ENCODE assay signal across 27 cellular contexts in genomic region chr10:130362308-130362761, GRCh38.
A peak's percentile ranks its signal among the peaks of the same experiment; 100 is the strongest.
DNase-seq lines count a peak whose midpoint lies in the region; ATAC-seq and TF ChIP-seq lines count a peak whose summit lies in the region.
"Had no signal": no experiment of that assay in that cellular context is flagged by ENCODE, and none has a peak within 500 bp of the region (broad histone marks: within the 10 kb centered on the region; RNA-seq: fewer than 3 reads in every experiment).

No MANE protein-coding gene starts in this region.

- DNase-seq in Right ventricle myocardium inferior (ENCODE audit: missing footprints) (peak; percentile 58), right atrium auricular region (ENCODE audit: low spot score) (no peak), left lobe of liver (ENCODE audit: low spot score) (no peak), foreskin melanocyte (no peak)
- DNase-seq in activated effector memory CD4-positive, alpha-beta T cell treated with anti-CD3 and anti-CD28 coated beads, Interleukin-2, amount 50 U/mL, for 16 hours, result no peak
- no peak for DNase-seq in activated CD4-positive, alpha-beta T cell treated with anti-CD3 and anti-CD28 coated beads for 36 hours
- DNase-seq: activated B cell treated with CpG ODN at 0.5 μM for 24 hours; activated CD4-positive, alpha-beta memory T cell treated with anti-CD3 and anti-CD28 coated beads for 36 hours; activated T-cell treated with anti-CD3 and anti-CD28 coated beads, Interleukin-2, amount 50 U/mL, for 72 hours; effector CD4-positive, alpha-beta T cell; erythroblast; foreskin keratinocyte; kidney; mesenchymal stem cell; natural killer cell; NK-92 treated with Interleukin-12 subunit alpha and Interleukin-12 subunit beta, amount 100 ng/mL, for 24 hours; stimulated activated CD4-positive, alpha-beta T cell treated with anti-CD3 and anti-CD28 coated beads, Interleukin-1b, Interleukin-23, amount 100 ng/mL, for 48 hours; T-helper 9 cell had no signal

- CTCF ChIA-PET in activated CD4-positive, alpha-beta T cell treated with anti-CD3 and anti-CD28 coated beads for 36 hours (lab: Charles Lee), result no interaction called here

- H3K36me3 ChIP-seq in right atrium auricular region, result no peaks in the 10 kb centered on the region
- H3K36me3 ChIP-seq: ascending aorta, thoracic aorta had no signal

- no peaks in the 10 kb centered on the region for H3K36me3 Mint-ChIP-seq in activated CD4-positive, alpha-beta T cell treated with anti-CD3 and anti-CD28 coated beads for 36 hours (ENCODE audit: low read depth)
- H3K36me3 Mint-ChIP-seq: activated CD4-positive, alpha-beta memory T cell treated with anti-CD3 and anti-CD28 coated beads for 36 hours; activated naive CD4-positive, alpha-beta T cell treated with anti-CD3 and anti-CD28 coated beads, Interleukin-2, amount 50 U/mL, for 72 hours; natural killer cell; stimulated activated memory B cell treated with anti-CD40 and anti-IgM and Interleukin-4, amounts not matched to agents 10 μg/mL and 1 μg/mL and 100 μg/mL, for 72 hours had no signal

- peaks cover 2% of the 10 kb centered on the region for H3K27me3 Mint-ChIP-seq in activated CD4-positive, alpha-beta T cell treated with anti-CD3 and anti-CD28 coated beads for 36 hours
- H3K27me3 Mint-ChIP-seq: activated B cell treated with CpG ODN at 0.5 μM for 24 hours; activated CD4-positive, alpha-beta memory T cell treated with anti-CD3 and anti-CD28 coated beads for 36 hours; central memory CD8-positive, alpha-beta T cell; stimulated activated memory B cell treated with anti-CD40 and anti-IgM and Interleukin-4, amounts not matched to agents 10 μg/mL and 1 μg/mL and 100 μg/mL, for 72 hours had no signal

- POLR2A ChIA-PET in activated CD4-positive, alpha-beta T cell treated with anti-CD3 and anti-CD28 coated beads for 36 hours (lab: Charles Lee), result no interaction called here

- no peaks in the 10 kb centered on the region for H3K4me1 Mint-ChIP-seq in activated CD4-positive, alpha-beta T cell treated with anti-CD3 and anti-CD28 coated beads for 36 hours
- H3K4me1 Mint-ChIP-seq: activated B cell treated with CpG ODN at 0.5 μM for 24 hours; central memory CD8-positive, alpha-beta T cell; GM23338; natural killer cell; stimulated activated memory B cell treated with anti-CD40 and anti-IgM and Interleukin-4, amounts not matched to agents 10 μg/mL and 1 μg/mL and 100 μg/mL, for 72 hours had no signal

- H3K9me3 ChIP-seq in right atrium auricular region, result no peaks in the 10 kb centered on the region
- H3K9me3 ChIP-seq: ascending aorta, thoracic aorta had no signal

- H3K9me3 Mint-ChIP-seq in activated CD4-positive, alpha-beta T cell treated with anti-CD3 and anti-CD28 coated beads for 36 hours (ENCODE audit: low read depth), result no peaks in the 10 kb centered on the region
- H3K9me3 Mint-ChIP-seq: activated B cell treated with CpG ODN at 0.5 μM for 24 hours; activated CD4-positive, alpha-beta memory T cell treated with anti-CD3 and anti-CD28 coated beads for 36 hours; activated naive CD4-positive, alpha-beta T cell treated with anti-CD3 and anti-CD28 coated beads, Interleukin-2, amount 50 U/mL, for 72 hours had no signal

- no peak overlapping the region for H3K4me3 ChIP-seq in right atrium auricular region
- H3K4me3 ChIP-seq: ascending aorta, GM23338, thoracic aorta had no signal

- ATAC-seq in Right ventricle myocardium inferior, result peak; percentile 93
- peak; percentile 55; the same call in 1 of the 3 replicates for ATAC-seq in SK-N-SH treated with all-trans-retinoic acid at 6 μM for 48 hours
- peak; percentile 18 for ATAC-seq in left lobe of liver
- ATAC-seq in HG02571 (IDR thresholded peaks at IDR 0.05; ENCODE audit: unreplicated experiment), result no peak
- no peak for ATAC-seq in activated CD4-positive, alpha-beta T cell treated with anti-CD3 and anti-CD28 coated beads for 36 hours
- ATAC-seq: activated naive CD4-positive, alpha-beta T cell treated with anti-CD3 and anti-CD28 coated beads, Interleukin-2, amount 50 U/mL, for 72 hours; activated T-cell treated with anti-CD3 and anti-CD28 coated beads, Interleukin-2, amount 50 U/mL, for 72 hours; foreskin keratinocyte; GM23338; natural killer cell; stimulated activated memory B cell treated with anti-CD40 and anti-IgM and Interleukin-4, amounts not matched to agents 10 μg/mL and 1 μg/mL and 100 μg/mL, for 72 hours had no signal

- peaks cover 0 to 21% of the 10 kb centered on the region in 2 donors for H3K4me1 ChIP-seq in right atrium auricular region
- H3K4me1 ChIP-seq: ascending aorta, foreskin keratinocyte had no signal

- H3K27me3 ChIP-seq in right atrium auricular region, result no peaks in the 10 kb centered on the region
- H3K27me3 ChIP-seq: ascending aorta, foreskin keratinocyte had no signal

- H3K27ac ChIP-seq in right atrium auricular region, result no peak overlapping the region
- H3K27ac ChIP-seq: ascending aorta, C4-2B, foreskin keratinocyte, thoracic aorta had no signal

- H3K27ac Mint-ChIP-seq in activated CD4-positive, alpha-beta T cell treated with anti-CD3 and anti-CD28 coated beads for 36 hours, result no peak overlapping the region
- H3K27ac Mint-ChIP-seq: activated B cell treated with CpG ODN at 0.5 μM for 24 hours; activated CD4-positive, alpha-beta memory T cell treated with anti-CD3 and anti-CD28 coated beads for 36 hours; activated naive CD4-positive, alpha-beta T cell treated with anti-CD3 and anti-CD28 coated beads, Interleukin-2, amount 50 U/mL, for 72 hours; activated T-cell treated with anti-CD3 and anti-CD28 coated beads, Interleukin-2, amount 50 U/mL, for 72 hours; GM23338; natural killer cell; stimulated activated memory B cell treated with anti-CD40 and anti-IgM and Interleukin-4, amounts not matched to agents 10 μg/mL and 1 μg/mL and 100 μg/mL, for 72 hours had no signal

- no peak for TF ChIP-seq CTCF in right atrium auricular region (IDR thresholded peaks at IDR 0.05)

- H3K4me3 Mint-ChIP-seq in activated CD4-positive, alpha-beta T cell treated with anti-CD3 and anti-CD28 coated beads for 36 hours, result no peak overlapping the region
- H3K4me3 Mint-ChIP-seq: activated B cell treated with CpG ODN at 0.5 μM for 24 hours; activated CD4-positive, alpha-beta memory T cell treated with anti-CD3 and anti-CD28 coated beads for 36 hours; activated T-cell treated with anti-CD3 and anti-CD28 coated beads, Interleukin-2, amount 50 U/mL, for 72 hours; central memory CD8-positive, alpha-beta T cell; GM23338; natural killer cell; stimulated activated memory B cell treated with anti-CD40 and anti-IgM and Interleukin-4, amounts not matched to agents 10 μg/mL and 1 μg/mL and 100 μg/mL, for 72 hours had no signal

- intact Hi-C loops in Right ventricle myocardium inferior (cut with DNase I), result no loop called here
- intact Hi-C loops in activated CD4-positive, alpha-beta T cell treated with anti-CD3 and anti-CD28 coated beads for 36 hours (cut with DNase I, micrococcal nuclease), result no loop called here

TF ChIP-seq in SK-N-SH treated with all-trans-retinoic acid at 6 μM for 48 hours, 23 proteins besides CTCF, POLR2A, EP300 and RAD21:
- TF ChIP-seq, protein P1, sequence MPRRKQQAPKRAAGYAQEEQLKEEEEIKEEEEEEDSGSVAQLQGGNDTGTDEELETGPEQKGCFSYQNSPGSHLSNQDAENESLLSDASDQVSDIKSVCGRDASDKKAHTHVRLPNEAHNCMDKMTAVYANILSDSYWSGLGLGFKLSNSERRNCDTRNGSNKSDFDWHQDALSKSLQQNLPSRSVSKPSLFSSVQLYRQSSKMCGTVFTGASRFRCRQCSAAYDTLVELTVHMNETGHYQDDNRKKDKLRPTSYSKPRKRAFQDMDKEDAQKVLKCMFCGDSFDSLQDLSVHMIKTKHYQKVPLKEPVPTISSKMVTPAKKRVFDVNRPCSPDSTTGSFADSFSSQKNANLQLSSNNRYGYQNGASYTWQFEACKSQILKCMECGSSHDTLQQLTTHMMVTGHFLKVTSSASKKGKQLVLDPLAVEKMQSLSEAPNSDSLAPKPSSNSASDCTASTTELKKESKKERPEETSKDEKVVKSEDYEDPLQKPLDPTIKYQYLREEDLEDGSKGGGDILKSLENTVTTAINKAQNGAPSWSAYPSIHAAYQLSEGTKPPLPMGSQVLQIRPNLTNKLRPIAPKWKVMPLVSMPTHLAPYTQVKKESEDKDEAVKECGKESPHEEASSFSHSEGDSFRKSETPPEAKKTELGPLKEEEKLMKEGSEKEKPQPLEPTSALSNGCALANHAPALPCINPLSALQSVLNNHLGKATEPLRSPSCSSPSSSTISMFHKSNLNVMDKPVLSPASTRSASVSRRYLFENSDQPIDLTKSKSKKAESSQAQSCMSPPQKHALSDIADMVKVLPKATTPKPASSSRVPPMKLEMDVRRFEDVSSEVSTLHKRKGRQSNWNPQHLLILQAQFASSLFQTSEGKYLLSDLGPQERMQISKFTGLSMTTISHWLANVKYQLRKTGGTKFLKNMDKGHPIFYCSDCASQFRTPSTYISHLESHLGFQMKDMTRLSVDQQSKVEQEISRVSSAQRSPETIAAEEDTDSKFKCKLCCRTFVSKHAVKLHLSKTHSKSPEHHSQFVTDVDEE (CRISPR knock-in tag; IDR thresholded peaks at IDR 0.05), result no peak
- TF ChIP-seq TCF4 (CRISPR knock-in tag; IDR thresholded peaks at IDR 0.05; ENCODE audit: borderline replicate concordance) (peak; percentile 72; the same call in 1 of the 2 replicates), ESRRG (CRISPR knock-in tag; IDR thresholded peaks at IDR 0.05) (no peak), ZC3H10 (CRISPR knock-in tag; IDR thresholded peaks at IDR 0.05) (no peak)
TF ChIP-seq in SK-N-SH treated with all-trans-retinoic acid at 6 μM for 48 hours: peak in this region for 1.

Comparison
In these comparisons a context has a peak if more than half of its experiments do, and no peak if none do; other contexts are left out.
1. ATAC-seq: peak in Right ventricle myocardium inferior (single experiment), SK-N-SH treated with all-trans-retinoic acid at 6 μM for 48 hours (single experiment) and left lobe of liver (single experiment); none in HG02571 (single experiment) and activated CD4-positive, alpha-beta T cell treated with anti-CD3 and anti-CD28 coated beads for 36 hours (single experiment).